In the genomic region with DNA sequence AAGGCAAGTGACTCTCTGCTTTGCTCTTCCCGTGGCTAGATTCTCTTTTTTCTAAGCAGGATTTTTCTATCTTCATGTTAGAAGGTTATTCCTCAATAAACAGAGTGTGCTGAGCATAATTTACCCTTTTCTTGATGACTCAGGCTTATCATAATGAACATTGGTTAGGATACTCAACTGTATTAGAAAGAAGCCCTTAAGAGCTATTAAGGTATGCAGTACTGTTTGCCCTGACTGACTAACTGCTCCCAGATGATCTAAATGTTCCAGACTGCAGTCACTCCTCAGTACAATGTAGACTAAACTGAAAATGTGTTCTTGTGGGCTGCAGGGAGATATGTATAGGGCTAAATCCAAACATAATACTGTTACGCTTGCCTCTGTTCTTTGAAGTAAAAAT, we compare ENCODE assay signal across 2 cellular contexts.
TF ChIP-seq lines count a peak whose summit lies in the region.

No MANE protein-coding gene starts in this region.

TF ChIP-seq in SK-N-SH treated with all-trans-retinoic acid at 6 μM for 48 hours, 23 proteins besides CTCF, POLR2A, EP300 and RAD21 (continued from another document):
- TF ChIP-seq POU6F1 (CRISPR knock-in tag; IDR thresholded peaks at IDR 0.05; ENCODE audit: borderline replicate concordance, low read depth) (no peak), OSR1 (CRISPR knock-in tag; IDR thresholded peaks at IDR 0.05) (no peak), TCF4 (CRISPR knock-in tag; IDR thresholded peaks at IDR 0.05; ENCODE audit: borderline replicate concordance) (no peak)

TF ChIP-seq in SK-N-SH, 30 proteins besides CTCF, POLR2A, EP300 and RAD21 (continued from another document):
- no peak for TF ChIP-seq PBX3 (IDR thresholded peaks at IDR 0.05)
